Comparison of ENCODE assay signal across 1 cellular context in the genomic region with DNA sequence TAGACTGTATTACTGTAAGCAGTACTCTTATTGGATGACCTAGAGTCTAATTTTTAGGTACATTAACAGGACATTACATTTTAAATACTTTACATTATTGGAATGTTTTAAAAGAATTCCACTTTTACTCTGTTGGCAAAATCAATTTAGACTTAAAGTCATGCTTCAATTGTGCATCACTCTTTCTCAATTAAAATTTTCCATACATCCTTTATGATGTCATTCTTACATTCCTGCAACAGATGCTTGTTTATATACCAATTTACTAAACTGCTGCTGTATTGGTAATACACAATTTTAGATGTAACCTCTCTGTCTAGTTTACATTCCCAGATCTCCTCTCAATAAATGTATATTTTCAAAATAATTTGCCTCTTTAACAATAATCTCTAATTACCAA.
TF ChIP-seq lines count a peak whose summit lies in the region.

No MANE protein-coding gene starts in this region.

TF ChIP-seq in SK-N-SH, 30 proteins besides CTCF, POLR2A, EP300 and RAD21 (continued from another document):
- TF ChIP-seq, protein P1, sequence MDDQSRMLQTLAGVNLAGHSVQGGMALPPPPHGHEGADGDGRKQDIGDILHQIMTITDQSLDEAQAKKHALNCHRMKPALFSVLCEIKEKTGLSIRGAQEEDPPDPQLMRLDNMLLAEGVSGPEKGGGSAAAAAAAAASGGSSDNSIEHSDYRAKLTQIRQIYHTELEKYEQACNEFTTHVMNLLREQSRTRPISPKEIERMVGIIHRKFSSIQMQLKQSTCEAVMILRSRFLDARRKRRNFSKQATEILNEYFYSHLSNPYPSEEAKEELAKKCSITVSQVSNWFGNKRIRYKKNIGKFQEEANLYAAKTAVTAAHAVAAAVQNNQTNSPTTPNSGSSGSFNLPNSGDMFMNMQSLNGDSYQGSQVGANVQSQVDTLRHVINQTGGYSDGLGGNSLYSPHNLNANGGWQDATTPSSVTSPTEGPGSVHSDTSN (IDR thresholded peaks at IDR 0.05) = no peak
- no peak for TF ChIP-seq MEF2A (IDR thresholded peaks at IDR 0.05; ENCODE audit: borderline replicate concordance, low read depth)
- no peak for TF ChIP-seq SMC3 (IDR thresholded peaks at IDR 0.05; ENCODE audit: low read depth, low read length)
- TF ChIP-seq MAX (IDR thresholded peaks at IDR 0.05; ENCODE audit: low read depth) = no peak
- no peak for TF ChIP-seq FOXM1 (IDR thresholded peaks at IDR 0.05; ENCODE audit: low read depth)
- TF ChIP-seq ELF1 (IDR thresholded peaks at IDR 0.05) = no peak
- no peak for TF ChIP-seq NRF1 (IDR thresholded peaks at IDR 0.05; ENCODE audit: low read depth, low read length)
- TF ChIP-seq GABPA (IDR thresholded peaks at IDR 0.05; ENCODE audit: low read depth) = no peak
- TF ChIP-seq NFIC (IDR thresholded peaks at IDR 0.05; ENCODE audit: borderline replicate concordance) = no peak
- TF ChIP-seq USF1 (IDR thresholded peaks at IDR 0.05; ENCODE audit: borderline replicate concordance, low read depth) = no peak
- TF ChIP-seq POLR2AphosphoS5 (IDR thresholded peaks at IDR 0.05; ENCODE audit: low read depth, low read length) = no peak
